In genomic region chr2:58635801-58636375, GRCh38 we compare ENCODE assay signal across 26 cellular contexts.
"Had no signal": no experiment of that assay in that cellular context is flagged by ENCODE, and none has a peak within 500 bp of the region (broad histone marks: within the 10 kb centered on the region; RNA-seq: fewer than 3 reads in every experiment).

No MANE protein-coding gene starts in this region.

- H3K27me3 Mint-ChIP-seq: central memory CD8-positive, alpha-beta T cell; dendritic cell treated with granulocyte-macrophage colony-stimulating factor and Interleukin-4, amounts not matched to agents 40 ng/mL and 50 ng/mL, for 4 days had no signal

- FAIRE-seq: bronchial epithelial cell, kidney, pancreas had no signal

- H3K27ac ChIP-seq: esophagus squamous epithelium, gastrocnemius medialis, pancreas, spleen, testis, transverse colon had no signal

- H3K36me3 Mint-ChIP-seq: activated naive CD8-positive, alpha-beta T cell; immature natural killer cell; naive thymus-derived CD4-positive, alpha-beta T cell had no signal

- H3K27me3 ChIP-seq: esophagus squamous epithelium, gastrocnemius medialis, pancreas, spleen, testis, transverse colon had no signal

- DNase-seq: activated B cell treated with CpG ODN at 0.5 μM for 24 hours; activated CD4-positive, alpha-beta T cell treated with anti-CD3 and anti-CD28 coated beads, Interleukin-2, amount 50 U/mL, for 4 hours; activated effector memory CD4-positive, alpha-beta T cell treated with Interleukin-2 at 50 U/mL for 16 hours; activated naive CD4-positive, alpha-beta T cell treated with Interleukin-2 at 50 U/mL for 16 hours; activated T-cell treated with anti-CD3 and anti-CD28 coated beads for 4 hours; anterior cingulate cortex; esophagus squamous epithelium; gastrocnemius medialis; glutamatergic neuron; immature natural killer cell; kidney; midbrain; naive thymus-derived CD4-positive, alpha-beta T cell; pancreas; right cardiac atrium; spleen; stimulated activated CD4-positive, alpha-beta T cell treated with anti-CD3 and anti-CD28 coated beads, Interleukin-2, amount 100 ng/mL, for 48 hours; stimulated activated naive CD4-positive, alpha-beta T cell treated with Interleukin-2 at 50 U/mL for 16 hours; SW 1271; T-helper 17 cell; testis; transverse colon had no signal

- H3K9me3 ChIP-seq: esophagus squamous epithelium, gastrocnemius medialis, pancreas, spleen, testis, transverse colon had no signal

- ATAC-seq: gastrocnemius medialis; naive thymus-derived CD4-positive, alpha-beta T cell; pancreas; right cardiac atrium; T-helper 17 cell had no signal

- H3K36me3 ChIP-seq: esophagus squamous epithelium, gastrocnemius medialis, pancreas, spleen, transverse colon had no signal

- H3K4me3 Mint-ChIP-seq: activated B cell treated with CpG ODN at 0.5 μM for 24 hours; activated naive CD8-positive, alpha-beta T cell; central memory CD8-positive, alpha-beta T cell; dendritic cell treated with granulocyte-macrophage colony-stimulating factor and Interleukin-4, amounts not matched to agents 40 ng/mL and 50 ng/mL, for 4 days; immature natural killer cell; naive thymus-derived CD4-positive, alpha-beta T cell; T-helper 17 cell had no signal

- H3K9me3 Mint-ChIP-seq: activated B cell treated with CpG ODN at 0.5 μM for 24 hours; dendritic cell treated with granulocyte-macrophage colony-stimulating factor and Interleukin-4, amounts not matched to agents 40 ng/mL and 50 ng/mL, for 4 days; naive thymus-derived CD4-positive, alpha-beta T cell had no signal

- H3K4me1 Mint-ChIP-seq: activated B cell treated with CpG ODN at 0.5 μM for 24 hours; central memory CD8-positive, alpha-beta T cell; immature natural killer cell; naive thymus-derived CD4-positive, alpha-beta T cell; T-helper 17 cell had no signal

- H3K27ac Mint-ChIP-seq: activated B cell treated with CpG ODN at 0.5 μM for 24 hours; activated naive CD8-positive, alpha-beta T cell; dendritic cell treated with granulocyte-macrophage colony-stimulating factor and Interleukin-4, amounts not matched to agents 40 ng/mL and 50 ng/mL, for 4 days; immature natural killer cell; naive thymus-derived CD4-positive, alpha-beta T cell; T-helper 17 cell had no signal

- H3K4me3 ChIP-seq: esophagus squamous epithelium, gastrocnemius medialis, pancreas, spleen, testis, transverse colon had no signal

- H3K4me1 ChIP-seq: esophagus squamous epithelium, gastrocnemius medialis, pancreas, spleen, testis, transverse colon had no signal
